8 cellular contexts compared by ENCODE assay signal in the genomic region with DNA sequence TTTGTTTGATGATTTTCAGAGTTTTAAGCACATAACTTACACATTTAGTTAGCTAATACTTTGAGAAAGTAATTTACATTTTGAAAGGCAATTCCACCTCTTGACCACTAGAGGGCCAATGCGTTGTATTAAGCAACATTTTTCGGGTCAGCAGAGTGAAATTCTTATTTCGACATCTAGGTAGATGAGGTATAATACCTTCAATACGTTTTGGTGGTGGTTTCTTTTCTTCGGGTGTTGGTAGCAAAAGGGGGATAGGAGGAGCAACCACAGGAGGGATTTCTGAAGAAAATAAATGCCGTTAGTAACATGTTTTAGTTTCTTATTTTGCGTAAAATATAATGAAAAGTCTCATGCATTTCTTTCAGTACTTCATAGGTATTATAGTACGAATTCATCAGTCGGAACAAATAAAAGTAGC.
A peak's percentile ranks its signal among the peaks of the same experiment; 100 is the strongest.
DNase-seq lines count a peak whose midpoint lies in the region; ATAC-seq, FAIRE-seq and TF ChIP-seq lines count a peak whose summit lies in the region.

No MANE protein-coding gene starts in this region.

- no peak overlapping the region for H2AFZ ChIP-seq in GM12878 (ENCODE audit: control insufficient read depth, low read depth, low read length)

- peak; percentile 70 to 83 for TF ChIP-seq CTCF in right atrium auricular region (IDR thresholded peaks at IDR 0.05)
- peak; percentile 74 for TF ChIP-seq CTCF in LNCAP (IDR thresholded peaks at IDR 0.05)
- TF ChIP-seq CTCF in GM12878 (IDR thresholded peaks at IDR 0.05 in 2 of 3, conservative IDR thresholded peaks at IDR 0.05 in 1 of 3; ENCODE audit: control insufficient read depth in 2 of 3, extremely low read depth in 1 of 3, insufficient read depth in 1 of 3, low read depth in 3 of 3, low read length in 3 of 3), result peak; percentile 69 to 94 (median 87)
- peak; percentile 70 for TF ChIP-seq CTCF in mucosa of descending colon (IDR thresholded peaks at IDR 0.05)
- TF ChIP-seq CTCF in omental fat pad (IDR thresholded peaks at IDR 0.05), result no peak

- in situ Hi-C loops in GM12878 (cut with MboI), result no loop called here

- H3K4me2 ChIP-seq in GM12878 (ENCODE audit: control insufficient read depth, insufficient read depth), result no peak overlapping the region

- no peaks in the 10 kb centered on the region for H3K9me3 Mint-ChIP-seq in activated naive CD4-positive, alpha-beta T cell treated with anti-CD3 and anti-CD28 coated beads, Interleukin-2, amount 50 U/mL, for 72 hours

- SMC1A ChIA-PET in GM12878 (lab: Charles Lee; ENCODE audit: uncharacterized antibody, unreplicated experiment), result interaction anchor here (0.5 to 1.8 kb wide), 11 partner anchors 10 to 1044 kb away, joined by 3 to 7 read pairs (median 3); no protein-coding TSS in a partner anchor

- POLR2A ChIA-PET in GM12878 (lab: Charles Lee), result no interaction called here

- TF ChIP-seq EP300 in GM12878 (IDR thresholded peaks at IDR 0.05; ENCODE audit: borderline replicate concordance in 1 of 2, control insufficient read depth in 1 of 2, low read depth in 2 of 2, low read length in 2 of 2), result no peak

- H3K27me3 ChIP-seq in right atrium auricular region (no peaks in the 10 kb centered on the region), GM12878 (replicated peaks in 1 of 2; ENCODE audit: control insufficient read depth in 2 of 2, insufficient read depth in 2 of 2, low read length in 1 of 2) (no peaks in the 10 kb centered on the region)

- RAD21 ChIA-PET in GM12878 (lab: Charles Lee; ENCODE audit: unreplicated experiment), result interaction anchor here (0.6 to 1.5 kb wide), 5 partner anchors 11 to 459 kb away, joined by 3 read pairs; no protein-coding TSS in a partner anchor

- CTCF ChIA-PET in GM12878 (lab: Yijun Ruan, JAX), result interaction anchor here (0.6 to 2.6 kb wide), 53 partner anchors 9 to 746 kb away, joined by 3 to 28 read pairs (median 4); a partner anchor contains a TSS

- no peak for TF ChIP-seq POLR2A in GM12878 (IDR thresholded peaks at IDR 0.05; ENCODE audit: low read depth, low read length)

- no peak overlapping the region for H3K4me3 ChIP-seq in right atrium auricular region
- H3K4me3 ChIP-seq in GM12878, result no peak overlapping the region
- H3K4me3 ChIP-seq in mucosa of descending colon, result no peak overlapping the region

- H3K27ac ChIP-seq in right atrium auricular region (no peak overlapping the region), GM12878 (ENCODE audit: control insufficient read depth, insufficient read depth) (no peak overlapping the region)

- H3K36me3 Mint-ChIP-seq in activated naive CD4-positive, alpha-beta T cell treated with anti-CD3 and anti-CD28 coated beads, Interleukin-2, amount 50 U/mL, for 72 hours, result no peaks in the 10 kb centered on the region

- no peaks in the 10 kb centered on the region for H3K9me3 ChIP-seq in right atrium auricular region
- H3K9me3 ChIP-seq in GM12878 (replicated peaks; ENCODE audit: control insufficient read depth, insufficient read depth, low read length), result no peaks in the 10 kb centered on the region
- no peaks in the 10 kb centered on the region for H3K9me3 ChIP-seq in mucosa of descending colon

- H3K27ac Mint-ChIP-seq in activated naive CD4-positive, alpha-beta T cell treated with anti-CD3 and anti-CD28 coated beads, Interleukin-2, amount 50 U/mL, for 72 hours, result no peak overlapping the region

- peak; percentile 42; the same call in 1 of the 2 replicates for TF ChIP-seq RAD21 in GM12878 (IDR thresholded peaks at IDR 0.05; ENCODE audit: insufficient read depth, low read depth, low read length)

- BruUV-seq in GM12878 (replicated peaks; lab: Mats Ljungman, UMichigan), result no TSS peak

- no peak overlapping the region for H3K9ac ChIP-seq in GM12878 (ENCODE audit: control insufficient read depth, insufficient read depth, low read length)

- WGBS in GM12878 (ENCODE audit: insufficient coverage, insufficient replicate concordance, low lambda C conversion rate, missing lambda C conversion rate), result 39% methylated on average over 9 of the region's 9 CpGs

- H3K36me3 ChIP-seq in right atrium auricular region, result peaks cover 88% of the 10 kb centered on the region
- no peaks in the 10 kb centered on the region for H3K36me3 ChIP-seq in GM12878 (ENCODE audit: control insufficient read depth in 2 of 2, insufficient read depth in 2 of 2, low read length in 1 of 2)
- H3K36me3 ChIP-seq in mucosa of descending colon (ENCODE audit: low read depth), result no peaks in the 10 kb centered on the region

- no peaks in the 10 kb centered on the region for H4K20me1 ChIP-seq in GM12878 (ENCODE audit: control insufficient read depth, insufficient read depth)

- H3K79me2 ChIP-seq in GM12878 (ENCODE audit: control insufficient read depth, insufficient read depth, low read length), result no peaks in the 10 kb centered on the region

- intact Hi-C loops in cardiac septum (cut with DNase I), result no loop called here
- intact Hi-C loops in GM12878 (cut with micrococcal nuclease; ENCODE audit: unreplicated experiment), result loop anchor here (5.0 kb wide), 1 partner anchor 219 kb away; a partner anchor contains a TSS
- intact Hi-C loops in mucosa of descending colon (cut with DNase I, micrococcal nuclease), result no loop called here

- FAIRE-seq in GM12878 (lab: Jason Lieb, UNC), result peak; percentile 78

- H3K4me1 ChIP-seq in right atrium auricular region (no peaks in the 10 kb centered on the region), GM12878 (ENCODE audit: control insufficient read depth, insufficient read depth, low read length) (no peaks in the 10 kb centered on the region), mucosa of descending colon (ENCODE audit: low read depth) (no peaks in the 10 kb centered on the region)

- ATAC-seq in GM12878, result peak; percentile 55
- no peak for ATAC-seq in mucosa of descending colon
- ATAC-seq in omental fat pad (ENCODE audit: low FRiP score), result no peak
- no peak for ATAC-seq in activated naive CD4-positive, alpha-beta T cell treated with anti-CD3 and anti-CD28 coated beads, Interleukin-2, amount 50 U/mL, for 72 hours

- DNase-seq in right atrium auricular region (ENCODE audit: low spot score) (no peak), cardiac septum (ENCODE audit: low spot score) (no peak), GM12878 (ENCODE audit: low read depth, low spot score) (no peak), mucosa of descending colon (no peak), omental fat pad (ENCODE audit: low spot score) (no peak), amniotic stem cell (lab: John Stamatoyannopoulos, UW) (no peak)
- no peak for DNase-seq in activated naive CD4-positive, alpha-beta T cell treated with anti-CD3 and anti-CD28 coated beads, Interleukin-2, amount 50 U/mL, for 72 hours (ENCODE audit: low spot score in 2 of 2)

TF ChIP-seq in GM12878, 131 proteins besides CTCF, POLR2A, EP300 and RAD21:
- TF ChIP-seq SMC3 (IDR thresholded peaks at IDR 0.05; ENCODE audit: borderline replicate concordance, low read length) (peak; percentile 38; the same call in 1 of the 2 replicates), SMARCA5 (IDR thresholded peaks at IDR 0.05) (0 out of 2 replicates have a peak, but pooled peaks have one; percentile 22), POLR2AphosphoS2 (IDR thresholded peaks at IDR 0.05; ENCODE audit: low read depth, low read length) (no peak)

Comparison
In these comparisons a context has a peak if more than half of its experiments do, and no peak if none do; other contexts are left out.
1. CTCF ChIP-seq: peak in right atrium auricular region (2 of 2), LNCAP (single experiment), GM12878 (3 of 3) and mucosa of descending colon (single experiment); none in omental fat pad (0 of 3).